12 cellular contexts compared by ENCODE assay signal in genomic region chr9:79581388-79581787, GRCh38. TPM values are rescaled to one million over a fixed set of nuclear protein-coding genes. Genes with fewer than 3 reads are reported as not detected.
DNase-seq lines count a peak whose midpoint lies in the region; ATAC-seq and TF ChIP-seq lines count a peak whose summit lies in the region.
"Had no signal": no experiment of that assay in that cellular context is flagged by ENCODE, and none has a peak within 500 bp of the region (broad histone marks: within the 10 kb centered on the region; RNA-seq: fewer than 3 reads in every experiment).

No MANE protein-coding gene starts in this region.

- 16 to 27% (median 20%) methylated on average over 3 of the region's 3 CpGs for WGBS in stomach, 5 donors

- peaks cover 2 to 6% of the 10 kb centered on the region in 2 donors for H3K36me3 Mint-ChIP-seq in activated T-cell treated with anti-CD3 and anti-CD28 coated beads, Interleukin-2, amount 50 U/mL, for 72 hours (ENCODE audit: insufficient read depth in 2 of 2)
- peaks cover 12% of the 10 kb centered on the region for H3K36me3 Mint-ChIP-seq in activated T-helper 17 cell treated with anti-CD3 and anti-CD28 coated beads, Interleukin-2, amount 50 U/mL, for 72 hours (ENCODE audit: low read depth)

- no peaks in the 10 kb centered on the region for H3K27me3 ChIP-seq in foreskin keratinocyte
- no peaks in the 10 kb centered on the region for H3K27me3 ChIP-seq in stomach
- no peaks in the 10 kb centered on the region for H3K27me3 ChIP-seq in MG63

- in situ Hi-C loops in KBM-7 (cut with MboI; ENCODE audit: low pct_unique_long_range_greater_than_20kb, low sequenced_read_pairs), result no loop called here

- DNase-seq in activated T-cell treated with anti-CD3 and anti-CD28 coated beads, Interleukin-2, amount 50 U/mL, for 72 hours, result no peak
- DNase-seq in activated T-cell treated with anti-CD3 and anti-CD28 coated beads, Interleukin-2, amount 50 U/mL, for 1 hour, result no peak
- DNase-seq in foreskin keratinocyte (peak in 1 of 2 donors; percentile 38), stomach (peak; percentile 33), MG63 (no peak), KBM-7 (no peak), DMS79 (lab: John Stamatoyannopoulos, UW) (no peak)
- DNase-seq: activated naive CD4-positive, alpha-beta T cell; Calu3; hypothalamus had no signal

- TF ChIP-seq CTCF in foreskin keratinocyte (conservative IDR thresholded peaks at IDR 0.05) (no peak), stomach (IDR thresholded peaks at IDR 0.05) (no peak)

- intact Hi-C loops in stomach (cut with DNase I; ENCODE audit: low total_unique reads), result no loop called here

- H3K4me3 ChIP-seq in stomach, result no peak overlapping the region
- no peak overlapping the region for H3K4me3 ChIP-seq in MG63
- H3K4me3 ChIP-seq: prostate gland had no signal

- peak overlapping the region; percentile 57 to 64 for H3K4me3 Mint-ChIP-seq in activated T-cell treated with anti-CD3 and anti-CD28 coated beads, Interleukin-2, amount 50 U/mL, for 72 hours
- peak overlapping the region; percentile 72 for H3K4me3 Mint-ChIP-seq in activated T-helper 17 cell treated with anti-CD3 and anti-CD28 coated beads, Interleukin-2, amount 50 U/mL, for 72 hours

- H3K27ac ChIP-seq in foreskin keratinocyte (no peak overlapping the region), stomach (peak overlapping the region in 2 of 5 donors; percentile 1 to 9)
- H3K27ac ChIP-seq: prostate gland had no signal

- peak overlapping the region; percentile 57 for H3K27ac Mint-ChIP-seq in activated T-cell treated with anti-CD3 and anti-CD28 coated beads, Interleukin-2, amount 50 U/mL, for 72 hours
- H3K27ac Mint-ChIP-seq in activated T-helper 17 cell treated with anti-CD3 and anti-CD28 coated beads, Interleukin-2, amount 50 U/mL, for 72 hours, result no peak overlapping the region

- peaks cover 79% of the 10 kb centered on the region for H3K4me1 Mint-ChIP-seq in activated T-cell treated with anti-CD3 and anti-CD28 coated beads, Interleukin-2, amount 50 U/mL, for 72 hours (ENCODE audit: low read depth)
- H3K4me1 Mint-ChIP-seq in activated T-helper 17 cell treated with anti-CD3 and anti-CD28 coated beads, Interleukin-2, amount 50 U/mL, for 72 hours, result peaks cover 55% of the 10 kb centered on the region

- H3K4me1 ChIP-seq in foreskin keratinocyte, result peaks cover 9% of the 10 kb centered on the region
- H3K4me1 ChIP-seq in stomach, result peaks cover 20 to 91% (median 61%) of the 10 kb centered on the region in 4 donors
- H3K4me1 ChIP-seq: prostate gland had no signal

- no peaks in the 10 kb centered on the region for H3K9me3 Mint-ChIP-seq in activated T-cell treated with anti-CD3 and anti-CD28 coated beads, Interleukin-2, amount 50 U/mL, for 72 hours
- H3K9me3 Mint-ChIP-seq in activated T-helper 17 cell treated with anti-CD3 and anti-CD28 coated beads, Interleukin-2, amount 50 U/mL, for 72 hours, result no peaks in the 10 kb centered on the region

- H3K36me3 ChIP-seq in stomach (peaks cover 0 to 8% (median 0%) of the 10 kb centered on the region in 4 donors), MG63 (no peaks in the 10 kb centered on the region)
- H3K36me3 ChIP-seq: prostate gland had no signal

- TF ChIP-seq POLR2A in stomach (IDR thresholded peaks at IDR 0.05), result no peak

- H3K9me3 ChIP-seq in stomach, result no peaks in the 10 kb centered on the region
- no peaks in the 10 kb centered on the region for H3K9me3 ChIP-seq in MG63
- H3K9me3 ChIP-seq: prostate gland had no signal

- H3K27me3 Mint-ChIP-seq in activated T-cell treated with anti-CD3 and anti-CD28 coated beads, Interleukin-2, amount 50 U/mL, for 72 hours (ENCODE audit: low read depth), result no peaks in the 10 kb centered on the region
- no peaks in the 10 kb centered on the region for H3K27me3 Mint-ChIP-seq in activated T-helper 17 cell treated with anti-CD3 and anti-CD28 coated beads, Interleukin-2, amount 50 U/mL, for 72 hours

- no peak for TF ChIP-seq EP300 in stomach (IDR thresholded peaks at IDR 0.05)

- no peak for ATAC-seq in activated T-cell treated with anti-CD3 and anti-CD28 coated beads, Interleukin-2, amount 50 U/mL, for 72 hours (replicated peaks in 1 of 2)
- no peak for ATAC-seq in activated T-helper 17 cell treated with anti-CD3 and anti-CD28 coated beads, Interleukin-2, amount 50 U/mL, for 72 hours (replicated peaks)
- peak; percentile 49 for ATAC-seq in foreskin keratinocyte

RNA-seq across cellular contexts. Expression of gene TLE4, which starts 9.6 kb away (rescaled TPM):
- 10 to 100 TPM; 35.3 to 38.5 TPM for total RNA-seq in activated T-cell treated with anti-CD3 and anti-CD28 coated beads, Interleukin-2, amount 50 U/mL, for 72 hours
- total RNA-seq in activated T-helper 17 cell treated with anti-CD3 and anti-CD28 coated beads, Interleukin-2, amount 50 U/mL, for 72 hours, result 10 to 100 TPM; 17.4 to 19.3 TPM
- total RNA-seq in foreskin keratinocyte, result 14.0 and 15.1 TPM in 2 replicates
- polyA plus RNA-seq in foreskin keratinocyte, result 3.2 and 4.0 TPM in 2 replicates
- total RNA-seq in stomach, result 10 to 100 TPM; 18.5 to 85.2 (median 42.0) TPM
- 10 to 100 TPM in 1 of 3 donors, 1 to 10 TPM in 2; 6.2 to 12.4 (median 7.2) TPM for polyA plus RNA-seq in stomach
- total RNA-seq in MG63 (2014; rRNA removed; shearing (Covaris generic); ENCODE audit: low replicate concordance), result 9.6 and 11.4 TPM in 2 replicates
